ENCODE assay signal across 1 cellular context in the genomic region with DNA sequence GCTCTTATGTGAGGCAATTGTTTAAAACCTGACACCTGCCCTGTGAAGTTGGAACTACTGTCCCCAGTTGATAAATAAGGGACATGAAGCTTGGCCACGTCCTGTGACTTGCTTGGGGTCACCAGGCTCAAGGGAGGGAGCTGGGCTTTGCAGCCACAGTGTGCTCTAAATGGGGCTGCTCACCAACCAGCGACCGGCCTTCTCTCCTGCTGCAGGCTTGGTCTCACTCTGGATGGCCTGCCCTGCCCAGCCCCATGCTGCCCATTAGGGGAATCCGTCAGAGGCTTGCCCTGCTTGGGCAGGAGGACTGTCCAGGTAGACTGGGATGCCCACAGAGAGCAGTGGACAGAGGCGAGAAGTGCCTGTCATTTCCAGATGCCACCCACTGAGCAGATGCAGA.
TF ChIP-seq lines count a peak whose summit lies in the region.

No MANE protein-coding gene starts in this region.

TF ChIP-seq in GM23338, 12 proteins besides CTCF, POLR2A, EP300 and RAD21:
- TF ChIP-seq EZH2phosphoT487 (IDR thresholded peaks at IDR 0.05; ENCODE audit: unreplicated experiment), result no peak
- no peak for TF ChIP-seq ZNF114 (CRISPR knock-in tag; IDR thresholded peaks at IDR 0.05)
- no peak for TF ChIP-seq NANOG (IDR thresholded peaks at IDR 0.05; ENCODE audit: borderline replicate concordance)
- no peak for TF ChIP-seq ETS1 (IDR thresholded peaks at IDR 0.05)
- no peak for TF ChIP-seq REST (IDR thresholded peaks at IDR 0.05; ENCODE audit: unreplicated experiment)
- TF ChIP-seq ZNF331 (CRISPR knock-in tag; IDR thresholded peaks at IDR 0.05; ENCODE audit: low read depth), result no peak
- TF ChIP-seq, protein P1, sequence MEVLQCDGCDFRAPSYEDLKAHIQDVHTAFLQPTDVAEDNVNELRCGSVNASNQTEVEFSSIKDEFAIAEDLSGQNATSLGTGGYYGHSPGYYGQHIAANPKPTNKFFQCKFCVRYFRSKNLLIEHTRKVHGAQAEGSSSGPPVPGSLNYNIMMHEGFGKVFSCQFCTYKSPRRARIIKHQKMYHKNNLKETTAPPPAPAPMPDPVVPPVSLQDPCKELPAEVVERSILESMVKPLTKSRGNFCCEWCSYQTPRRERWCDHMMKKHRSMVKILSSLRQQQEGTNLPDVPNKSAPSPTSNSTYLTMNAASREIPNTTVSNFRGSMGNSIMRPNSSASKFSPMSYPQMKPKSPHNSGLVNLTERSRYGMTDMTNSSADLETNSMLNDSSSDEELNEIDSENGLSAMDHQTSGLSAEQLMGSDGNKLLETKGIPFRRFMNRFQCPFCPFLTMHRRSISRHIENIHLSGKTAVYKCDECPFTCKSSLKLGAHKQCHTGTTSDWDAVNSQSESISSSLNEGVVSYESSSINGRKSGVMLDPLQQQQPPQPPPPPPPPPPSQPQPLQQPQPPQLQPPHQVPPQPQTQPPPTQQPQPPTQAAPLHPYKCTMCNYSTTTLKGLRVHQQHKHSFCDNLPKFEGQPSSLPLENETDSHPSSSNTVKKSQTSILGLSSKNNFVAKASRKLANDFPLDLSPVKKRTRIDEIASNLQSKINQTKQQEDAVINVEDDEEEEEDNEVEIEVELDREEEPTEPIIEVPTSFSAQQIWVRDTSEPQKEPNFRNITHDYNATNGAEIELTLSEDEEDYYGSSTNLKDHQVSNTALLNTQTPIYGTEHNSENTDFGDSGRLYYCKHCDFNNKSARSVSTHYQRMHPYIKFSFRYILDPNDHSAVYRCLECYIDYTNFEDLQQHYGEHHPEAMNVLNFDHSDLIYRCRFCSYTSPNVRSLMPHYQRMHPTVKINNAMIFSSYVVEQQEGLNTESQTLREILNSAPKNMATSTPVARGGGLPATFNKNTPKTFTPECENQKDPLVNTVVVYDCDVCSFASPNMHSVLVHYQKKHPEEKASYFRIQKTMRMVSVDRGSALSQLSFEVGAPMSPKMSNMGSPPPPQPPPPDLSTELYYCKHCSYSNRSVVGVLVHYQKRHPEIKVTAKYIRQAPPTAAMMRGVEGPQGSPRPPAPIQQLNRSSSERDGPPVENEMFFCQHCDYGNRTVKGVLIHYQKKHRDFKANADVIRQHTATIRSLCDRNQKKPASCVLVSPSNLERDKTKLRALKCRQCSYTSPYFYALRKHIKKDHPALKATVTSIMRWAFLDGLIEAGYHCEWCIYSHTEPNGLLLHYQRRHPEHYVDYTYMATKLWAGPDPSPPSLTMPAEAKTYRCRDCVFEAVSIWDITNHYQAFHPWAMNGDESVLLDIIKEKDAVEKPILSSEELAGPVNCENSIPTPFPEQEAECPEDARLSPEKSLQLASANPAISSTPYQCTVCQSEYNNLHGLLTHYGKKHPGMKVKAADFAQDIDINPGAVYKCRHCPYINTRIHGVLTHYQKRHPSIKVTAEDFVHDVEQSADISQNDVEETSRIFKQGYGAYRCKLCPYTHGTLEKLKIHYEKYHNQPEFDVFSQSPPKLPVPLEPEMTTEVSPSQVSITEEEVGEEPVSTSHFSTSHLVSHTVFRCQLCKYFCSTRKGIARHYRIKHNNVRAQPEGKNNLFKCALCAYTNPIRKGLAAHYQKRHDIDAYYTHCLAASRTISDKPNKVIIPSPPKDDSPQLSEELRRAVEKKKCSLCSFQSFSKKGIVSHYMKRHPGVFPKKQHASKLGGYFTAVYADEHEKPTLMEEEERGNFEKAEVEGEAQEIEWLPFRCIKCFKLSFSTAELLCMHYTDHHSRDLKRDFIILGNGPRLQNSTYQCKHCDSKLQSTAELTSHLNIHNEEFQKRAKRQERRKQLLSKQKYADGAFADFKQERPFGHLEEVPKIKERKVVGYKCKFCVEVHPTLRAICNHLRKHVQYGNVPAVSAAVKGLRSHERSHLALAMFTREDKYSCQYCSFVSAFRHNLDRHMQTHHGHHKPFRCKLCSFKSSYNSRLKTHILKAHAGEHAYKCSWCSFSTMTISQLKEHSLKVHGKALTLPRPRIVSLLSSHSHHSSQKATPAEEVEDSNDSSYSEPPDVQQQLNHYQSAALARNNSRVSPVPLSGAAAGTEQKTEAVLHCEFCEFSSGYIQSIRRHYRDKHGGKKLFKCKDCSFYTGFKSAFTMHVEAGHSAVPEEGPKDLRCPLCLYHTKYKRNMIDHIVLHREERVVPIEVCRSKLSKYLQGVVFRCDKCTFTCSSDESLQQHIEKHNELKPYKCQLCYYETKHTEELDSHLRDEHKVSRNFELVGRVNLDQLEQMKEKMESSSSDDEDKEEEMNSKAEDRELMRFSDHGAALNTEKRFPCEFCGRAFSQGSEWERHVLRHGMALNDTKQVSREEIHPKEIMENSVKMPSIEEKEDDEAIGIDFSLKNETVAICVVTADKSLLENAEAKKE (CRISPR knock-in tag; IDR thresholded peaks at IDR 0.05), result no peak
- no peak for TF ChIP-seq JUNB (IDR thresholded peaks at IDR 0.05; ENCODE audit: unreplicated experiment)
- TF ChIP-seq CREB1 (CRISPR knock-in tag; IDR thresholded peaks at IDR 0.05; ENCODE audit: low read depth), result no peak
- TF ChIP-seq EZH2 (IDR thresholded peaks at IDR 0.05; ENCODE audit: low read depth, unreplicated experiment), result no peak
- no peak for TF ChIP-seq POLR2AphosphoS5 (IDR thresholded peaks at IDR 0.05; ENCODE audit: low read depth)
- no peak for TF ChIP-seq STAT1 (IDR thresholded peaks at IDR 0.05; ENCODE audit: unreplicated experiment)
